In the genomic region with DNA sequence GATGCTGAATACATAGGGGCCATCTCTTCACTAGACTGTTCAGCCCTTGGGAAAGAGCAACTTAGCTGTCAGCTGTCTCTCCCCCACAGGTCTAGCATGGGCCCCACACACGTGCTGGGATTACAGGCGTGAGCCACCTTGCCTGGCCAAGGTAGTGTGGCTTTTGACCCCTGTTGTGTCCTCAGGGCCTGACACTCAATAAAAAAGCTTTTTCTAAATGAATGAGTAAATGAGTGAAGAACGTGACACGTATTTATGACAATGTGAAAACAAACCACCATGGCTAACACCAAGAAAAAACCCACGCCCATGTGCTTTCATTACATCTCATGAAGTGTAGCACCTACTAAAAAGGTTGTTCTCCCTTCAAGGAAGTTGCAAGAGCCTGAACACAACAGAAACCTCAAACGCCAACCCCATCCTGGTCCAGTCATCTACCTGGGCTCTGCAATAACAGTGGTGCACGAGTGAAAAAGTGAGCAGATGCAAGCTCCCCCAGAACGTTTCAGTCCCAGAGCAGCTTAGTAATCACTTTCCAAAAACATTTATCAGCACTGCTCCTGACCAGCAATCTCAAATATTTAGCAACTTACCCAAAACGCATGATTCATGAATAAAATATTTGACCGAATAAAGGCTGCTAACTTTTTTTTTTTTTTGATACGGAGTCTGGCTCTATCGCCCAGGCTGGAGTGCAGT, we compare ENCODE assay signal across 9 cellular contexts. TPM values are rescaled to one million over a fixed set of nuclear protein-coding genes. Genes with fewer than 3 reads are reported as not detected.
A peak's percentile ranks its signal among the peaks of the same experiment; 100 is the strongest.
DNase-seq lines count a peak whose midpoint lies in the region; ATAC-seq, FAIRE-seq and TF ChIP-seq lines count a peak whose summit lies in the region.
"Had no signal": no experiment of that assay in that cellular context is flagged by ENCODE, and none has a peak within 500 bp of the region (broad histone marks: within the 10 kb centered on the region; RNA-seq: fewer than 3 reads in every experiment).

No MANE protein-coding gene starts in this region.

- no peak for TF ChIP-seq POLR2A in H54 (IDR thresholded peaks at IDR 0.05; ENCODE audit: low read depth, low read length)

- TF ChIP-seq CTCF in GM10248 (IDR thresholded peaks at IDR 0.05; ENCODE audit: control extremely low read depth, extremely low read depth, low read depth, missing control alignments) (no peak), RWPE2 (IDR thresholded peaks at IDR 0.05; ENCODE audit: poor library complexity, severe bottlenecking) (no peak), chondrocyte (IDR thresholded peaks at IDR 0.05) (no peak)

- FAIRE-seq in H54 (lab: Jason Lieb, UNC): peak; percentile 70

- no peaks in the 10 kb centered on the region for H3K27me3 Mint-ChIP-seq in chondrocyte (ENCODE audit: low read depth)

- H3K9me3 Mint-ChIP-seq in chondrocyte (ENCODE audit: low read depth): peaks cover 3% of the 10 kb centered on the region

- ATAC-seq in RWPE2 (ENCODE audit: low read depth): peak; percentile 46

- H3K4me3 ChIP-seq in RWPE2 (ENCODE audit: severe bottlenecking): no peak overlapping the region

- POLR2A ChIA-PET in GM10248 (lab: Yijun Ruan, JAX): interaction anchor here (0.7 to 1.1 kb wide), 3 partner anchors 46 to 1128 kb away, joined by 3 to 5 read pairs (median 3); no protein-coding TSS in a partner anchor

- DNase-seq in GM10248 (ENCODE audit: extremely low spot score) (peak; percentile 62), H54 (ENCODE audit: insufficient read length, low spot score) (peak; percentile 62), RWPE2 (ENCODE audit: low spot score) (no peak), chondrocyte (ENCODE audit: low spot score) (no peak), C1 segment of cervical spinal cord (lab: John Stamatoyannopoulos, UW) (no peak), substantia nigra (lab: John Stamatoyannopoulos, UW) (no peak), LoVo (ENCODE audit: low spot score) (no peak)
- DNase-seq in stimulated activated CD4-positive, alpha-beta T cell treated with anti-CD3 and anti-CD28 coated beads, Interleukin-15, amount 100 ng/mL, for 24 hours: peak; percentile 83

- H3K27me3 ChIP-seq in RWPE2 (ENCODE audit: insufficient read depth, poor library complexity, severe bottlenecking): no peaks in the 10 kb centered on the region

- CTCF ChIA-PET in GM10248 (lab: Yijun Ruan, JAX): interaction anchor here (0.7 to 2.5 kb wide), 6 partner anchors 10 to 143 kb away, joined by 3 to 8 read pairs (median 6); no protein-coding TSS in a partner anchor

- peak overlapping the region; percentile 43 for H3K4me3 Mint-ChIP-seq in chondrocyte (ENCODE audit: unreplicated experiment)

- peak overlapping the region; percentile 92 for H3K27ac Mint-ChIP-seq in chondrocyte (ENCODE audit: unreplicated experiment)

- peaks cover 38% of the 10 kb centered on the region for H3K4me1 ChIP-seq in RWPE2 (ENCODE audit: insufficient read depth, poor library complexity, severe bottlenecking)

- peak overlapping the region; percentile 73 for H3K27ac ChIP-seq in RWPE2 (ENCODE audit: poor library complexity, severe bottlenecking)
- no peak overlapping the region for H3K27ac ChIP-seq in substantia nigra (ENCODE audit: low read depth, low read length, poor library complexity, severe bottlenecking)
- H3K27ac ChIP-seq: KMS-11 had no signal

- no peaks in the 10 kb centered on the region for H3K9me3 ChIP-seq in RWPE2 (ENCODE audit: severe bottlenecking)

- peaks cover 54% of the 10 kb centered on the region for H3K4me1 Mint-ChIP-seq in chondrocyte (ENCODE audit: low read depth)

- H3K36me3 Mint-ChIP-seq in chondrocyte (ENCODE audit: low read depth): peaks cover 2% of the 10 kb centered on the region

- peaks cover 8% of the 10 kb centered on the region for H3K36me3 ChIP-seq in RWPE2 (ENCODE audit: low read depth)

RNA-seq across cellular contexts. Expression of a gene that starts 3.4 kb away (rescaled TPM):
- 52.3 to 68.0 TPM (median 61.3 TPM) in 3 replicates for total RNA-seq in chondrocyte

RNA-seq across cellular contexts. Expression of a gene that starts 15.5 kb away (rescaled TPM):
- 23.5 to 24.6 TPM (median 23.8 TPM) in 3 replicates for total RNA-seq in chondrocyte

Comparison
In these comparisons a context has a peak if more than half of its experiments do, and no peak if none do; other contexts are left out.
1. DNase-seq: peak in GM10248 (single experiment), H54 (single experiment) and stimulated activated CD4-positive, alpha-beta T cell treated with anti-CD3 and anti-CD28 coated beads, Interleukin-15, amount 100 ng/mL, for 24 hours (single experiment); none in RWPE2 (single experiment), chondrocyte (single experiment), C1 segment of cervical spinal cord (0 of 14), substantia nigra (0 of 49) and LoVo (single experiment).